ENCODE assay signal across 1 cellular context in the genomic region with DNA sequence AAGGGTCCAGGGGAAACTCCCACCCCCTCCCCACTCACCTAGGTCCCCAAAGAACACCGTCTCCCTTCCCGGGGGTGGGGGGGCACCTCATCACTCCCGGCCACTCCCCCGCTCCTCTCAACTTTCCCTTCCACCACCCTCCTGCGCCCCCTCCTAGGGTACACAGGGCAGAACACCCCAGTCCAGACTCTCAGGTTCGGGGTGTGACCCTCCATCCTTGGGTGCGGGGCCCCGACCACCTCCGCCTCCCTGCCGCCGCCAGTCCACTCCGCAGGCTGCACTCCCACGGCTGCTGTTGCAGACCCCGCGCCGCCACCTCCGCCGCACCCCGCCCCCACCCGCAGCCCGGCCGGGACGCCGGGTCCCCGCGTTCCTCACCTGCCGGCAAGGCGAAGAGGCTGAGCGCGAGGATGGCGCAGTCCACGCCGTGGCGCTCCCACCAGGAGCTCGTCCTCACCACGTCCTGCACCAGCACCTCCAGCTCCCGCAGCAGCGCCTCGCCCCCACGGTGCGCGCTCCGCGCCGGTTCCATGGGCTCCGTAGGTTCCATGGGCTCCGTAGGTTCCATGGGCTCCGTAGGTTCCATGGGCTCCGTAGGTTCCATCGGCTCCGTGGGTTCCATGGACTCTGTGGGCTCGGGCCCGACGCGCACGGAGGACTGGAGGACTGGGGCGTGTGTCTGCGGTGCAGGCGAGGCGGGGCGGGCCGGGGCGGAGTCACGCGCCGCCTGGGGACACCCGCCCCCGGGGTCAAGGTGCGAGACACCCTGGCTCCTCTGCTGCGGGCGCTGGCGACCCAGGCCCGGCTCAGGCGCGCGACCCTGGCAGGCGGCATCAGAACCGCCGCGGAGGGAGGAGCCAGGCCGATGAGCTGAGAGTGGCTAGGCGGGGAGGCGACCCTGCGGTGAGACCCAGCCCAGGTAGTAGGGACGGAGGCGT.
TF ChIP-seq lines count a peak whose summit lies in the region.

A gene with protein sequence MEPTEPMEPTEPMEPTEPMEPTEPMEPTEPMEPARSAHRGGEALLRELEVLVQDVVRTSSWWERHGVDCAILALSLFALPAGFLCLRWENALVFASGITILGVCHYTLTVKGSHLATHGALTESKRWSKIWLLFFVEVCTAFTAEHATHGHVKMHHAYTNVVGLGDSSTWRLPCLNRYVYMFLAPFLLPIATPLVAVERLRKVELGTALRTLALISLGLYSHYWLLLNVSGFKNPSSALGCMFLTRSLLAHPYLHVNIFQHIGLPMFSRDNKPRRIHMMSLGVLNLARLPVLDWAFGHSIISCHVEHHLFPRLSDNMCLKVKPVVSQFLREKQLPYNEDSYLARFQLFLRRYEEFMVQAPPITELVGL (minus strand): TSS at position 660 of the 938 bp plus-strand sequence. CDS start 38 bp downstream, at position 622.

TF ChIP-seq in GM23338, 12 proteins besides CTCF, POLR2A, EP300 and RAD21:
- TF ChIP-seq, protein P1, sequence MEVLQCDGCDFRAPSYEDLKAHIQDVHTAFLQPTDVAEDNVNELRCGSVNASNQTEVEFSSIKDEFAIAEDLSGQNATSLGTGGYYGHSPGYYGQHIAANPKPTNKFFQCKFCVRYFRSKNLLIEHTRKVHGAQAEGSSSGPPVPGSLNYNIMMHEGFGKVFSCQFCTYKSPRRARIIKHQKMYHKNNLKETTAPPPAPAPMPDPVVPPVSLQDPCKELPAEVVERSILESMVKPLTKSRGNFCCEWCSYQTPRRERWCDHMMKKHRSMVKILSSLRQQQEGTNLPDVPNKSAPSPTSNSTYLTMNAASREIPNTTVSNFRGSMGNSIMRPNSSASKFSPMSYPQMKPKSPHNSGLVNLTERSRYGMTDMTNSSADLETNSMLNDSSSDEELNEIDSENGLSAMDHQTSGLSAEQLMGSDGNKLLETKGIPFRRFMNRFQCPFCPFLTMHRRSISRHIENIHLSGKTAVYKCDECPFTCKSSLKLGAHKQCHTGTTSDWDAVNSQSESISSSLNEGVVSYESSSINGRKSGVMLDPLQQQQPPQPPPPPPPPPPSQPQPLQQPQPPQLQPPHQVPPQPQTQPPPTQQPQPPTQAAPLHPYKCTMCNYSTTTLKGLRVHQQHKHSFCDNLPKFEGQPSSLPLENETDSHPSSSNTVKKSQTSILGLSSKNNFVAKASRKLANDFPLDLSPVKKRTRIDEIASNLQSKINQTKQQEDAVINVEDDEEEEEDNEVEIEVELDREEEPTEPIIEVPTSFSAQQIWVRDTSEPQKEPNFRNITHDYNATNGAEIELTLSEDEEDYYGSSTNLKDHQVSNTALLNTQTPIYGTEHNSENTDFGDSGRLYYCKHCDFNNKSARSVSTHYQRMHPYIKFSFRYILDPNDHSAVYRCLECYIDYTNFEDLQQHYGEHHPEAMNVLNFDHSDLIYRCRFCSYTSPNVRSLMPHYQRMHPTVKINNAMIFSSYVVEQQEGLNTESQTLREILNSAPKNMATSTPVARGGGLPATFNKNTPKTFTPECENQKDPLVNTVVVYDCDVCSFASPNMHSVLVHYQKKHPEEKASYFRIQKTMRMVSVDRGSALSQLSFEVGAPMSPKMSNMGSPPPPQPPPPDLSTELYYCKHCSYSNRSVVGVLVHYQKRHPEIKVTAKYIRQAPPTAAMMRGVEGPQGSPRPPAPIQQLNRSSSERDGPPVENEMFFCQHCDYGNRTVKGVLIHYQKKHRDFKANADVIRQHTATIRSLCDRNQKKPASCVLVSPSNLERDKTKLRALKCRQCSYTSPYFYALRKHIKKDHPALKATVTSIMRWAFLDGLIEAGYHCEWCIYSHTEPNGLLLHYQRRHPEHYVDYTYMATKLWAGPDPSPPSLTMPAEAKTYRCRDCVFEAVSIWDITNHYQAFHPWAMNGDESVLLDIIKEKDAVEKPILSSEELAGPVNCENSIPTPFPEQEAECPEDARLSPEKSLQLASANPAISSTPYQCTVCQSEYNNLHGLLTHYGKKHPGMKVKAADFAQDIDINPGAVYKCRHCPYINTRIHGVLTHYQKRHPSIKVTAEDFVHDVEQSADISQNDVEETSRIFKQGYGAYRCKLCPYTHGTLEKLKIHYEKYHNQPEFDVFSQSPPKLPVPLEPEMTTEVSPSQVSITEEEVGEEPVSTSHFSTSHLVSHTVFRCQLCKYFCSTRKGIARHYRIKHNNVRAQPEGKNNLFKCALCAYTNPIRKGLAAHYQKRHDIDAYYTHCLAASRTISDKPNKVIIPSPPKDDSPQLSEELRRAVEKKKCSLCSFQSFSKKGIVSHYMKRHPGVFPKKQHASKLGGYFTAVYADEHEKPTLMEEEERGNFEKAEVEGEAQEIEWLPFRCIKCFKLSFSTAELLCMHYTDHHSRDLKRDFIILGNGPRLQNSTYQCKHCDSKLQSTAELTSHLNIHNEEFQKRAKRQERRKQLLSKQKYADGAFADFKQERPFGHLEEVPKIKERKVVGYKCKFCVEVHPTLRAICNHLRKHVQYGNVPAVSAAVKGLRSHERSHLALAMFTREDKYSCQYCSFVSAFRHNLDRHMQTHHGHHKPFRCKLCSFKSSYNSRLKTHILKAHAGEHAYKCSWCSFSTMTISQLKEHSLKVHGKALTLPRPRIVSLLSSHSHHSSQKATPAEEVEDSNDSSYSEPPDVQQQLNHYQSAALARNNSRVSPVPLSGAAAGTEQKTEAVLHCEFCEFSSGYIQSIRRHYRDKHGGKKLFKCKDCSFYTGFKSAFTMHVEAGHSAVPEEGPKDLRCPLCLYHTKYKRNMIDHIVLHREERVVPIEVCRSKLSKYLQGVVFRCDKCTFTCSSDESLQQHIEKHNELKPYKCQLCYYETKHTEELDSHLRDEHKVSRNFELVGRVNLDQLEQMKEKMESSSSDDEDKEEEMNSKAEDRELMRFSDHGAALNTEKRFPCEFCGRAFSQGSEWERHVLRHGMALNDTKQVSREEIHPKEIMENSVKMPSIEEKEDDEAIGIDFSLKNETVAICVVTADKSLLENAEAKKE (CRISPR knock-in tag; IDR thresholded peaks at IDR 0.05): no peak
- TF ChIP-seq NANOG (IDR thresholded peaks at IDR 0.05; ENCODE audit: borderline replicate concordance): no peak
- TF ChIP-seq ZNF331 (CRISPR knock-in tag; IDR thresholded peaks at IDR 0.05; ENCODE audit: low read depth): no peak
- TF ChIP-seq EZH2 (IDR thresholded peaks at IDR 0.05; ENCODE audit: low read depth, unreplicated experiment): no peak
- no peak for TF ChIP-seq CREB1 (CRISPR knock-in tag; IDR thresholded peaks at IDR 0.05; ENCODE audit: low read depth)
- TF ChIP-seq STAT1 (IDR thresholded peaks at IDR 0.05; ENCODE audit: unreplicated experiment): no peak
- TF ChIP-seq JUNB (IDR thresholded peaks at IDR 0.05; ENCODE audit: unreplicated experiment): no peak
- TF ChIP-seq, protein P2, sequence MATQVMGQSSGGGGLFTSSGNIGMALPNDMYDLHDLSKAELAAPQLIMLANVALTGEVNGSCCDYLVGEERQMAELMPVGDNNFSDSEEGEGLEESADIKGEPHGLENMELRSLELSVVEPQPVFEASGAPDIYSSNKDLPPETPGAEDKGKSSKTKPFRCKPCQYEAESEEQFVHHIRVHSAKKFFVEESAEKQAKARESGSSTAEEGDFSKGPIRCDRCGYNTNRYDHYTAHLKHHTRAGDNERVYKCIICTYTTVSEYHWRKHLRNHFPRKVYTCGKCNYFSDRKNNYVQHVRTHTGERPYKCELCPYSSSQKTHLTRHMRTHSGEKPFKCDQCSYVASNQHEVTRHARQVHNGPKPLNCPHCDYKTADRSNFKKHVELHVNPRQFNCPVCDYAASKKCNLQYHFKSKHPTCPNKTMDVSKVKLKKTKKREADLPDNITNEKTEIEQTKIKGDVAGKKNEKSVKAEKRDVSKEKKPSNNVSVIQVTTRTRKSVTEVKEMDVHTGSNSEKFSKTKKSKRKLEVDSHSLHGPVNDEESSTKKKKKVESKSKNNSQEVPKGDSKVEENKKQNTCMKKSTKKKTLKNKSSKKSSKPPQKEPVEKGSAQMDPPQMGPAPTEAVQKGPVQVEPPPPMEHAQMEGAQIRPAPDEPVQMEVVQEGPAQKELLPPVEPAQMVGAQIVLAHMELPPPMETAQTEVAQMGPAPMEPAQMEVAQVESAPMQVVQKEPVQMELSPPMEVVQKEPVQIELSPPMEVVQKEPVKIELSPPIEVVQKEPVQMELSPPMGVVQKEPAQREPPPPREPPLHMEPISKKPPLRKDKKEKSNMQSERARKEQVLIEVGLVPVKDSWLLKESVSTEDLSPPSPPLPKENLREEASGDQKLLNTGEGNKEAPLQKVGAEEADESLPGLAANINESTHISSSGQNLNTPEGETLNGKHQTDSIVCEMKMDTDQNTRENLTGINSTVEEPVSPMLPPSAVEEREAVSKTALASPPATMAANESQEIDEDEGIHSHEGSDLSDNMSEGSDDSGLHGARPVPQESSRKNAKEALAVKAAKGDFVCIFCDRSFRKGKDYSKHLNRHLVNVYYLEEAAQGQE (IDR thresholded peaks at IDR 0.05; ENCODE audit: unreplicated experiment): no peak
- no peak for TF ChIP-seq ZNF114 (CRISPR knock-in tag; IDR thresholded peaks at IDR 0.05)
- TF ChIP-seq EZH2phosphoT487 (IDR thresholded peaks at IDR 0.05; ENCODE audit: unreplicated experiment): no peak
- TF ChIP-seq, protein P3, sequence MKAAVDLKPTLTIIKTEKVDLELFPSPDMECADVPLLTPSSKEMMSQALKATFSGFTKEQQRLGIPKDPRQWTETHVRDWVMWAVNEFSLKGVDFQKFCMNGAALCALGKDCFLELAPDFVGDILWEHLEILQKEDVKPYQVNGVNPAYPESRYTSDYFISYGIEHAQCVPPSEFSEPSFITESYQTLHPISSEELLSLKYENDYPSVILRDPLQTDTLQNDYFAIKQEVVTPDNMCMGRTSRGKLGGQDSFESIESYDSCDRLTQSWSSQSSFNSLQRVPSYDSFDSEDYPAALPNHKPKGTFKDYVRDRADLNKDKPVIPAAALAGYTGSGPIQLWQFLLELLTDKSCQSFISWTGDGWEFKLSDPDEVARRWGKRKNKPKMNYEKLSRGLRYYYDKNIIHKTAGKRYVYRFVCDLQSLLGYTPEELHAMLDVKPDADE (IDR thresholded peaks at IDR 0.05): no peak
- no peak for TF ChIP-seq POLR2AphosphoS5 (IDR thresholded peaks at IDR 0.05; ENCODE audit: low read depth)
